In the genomic region with DNA sequence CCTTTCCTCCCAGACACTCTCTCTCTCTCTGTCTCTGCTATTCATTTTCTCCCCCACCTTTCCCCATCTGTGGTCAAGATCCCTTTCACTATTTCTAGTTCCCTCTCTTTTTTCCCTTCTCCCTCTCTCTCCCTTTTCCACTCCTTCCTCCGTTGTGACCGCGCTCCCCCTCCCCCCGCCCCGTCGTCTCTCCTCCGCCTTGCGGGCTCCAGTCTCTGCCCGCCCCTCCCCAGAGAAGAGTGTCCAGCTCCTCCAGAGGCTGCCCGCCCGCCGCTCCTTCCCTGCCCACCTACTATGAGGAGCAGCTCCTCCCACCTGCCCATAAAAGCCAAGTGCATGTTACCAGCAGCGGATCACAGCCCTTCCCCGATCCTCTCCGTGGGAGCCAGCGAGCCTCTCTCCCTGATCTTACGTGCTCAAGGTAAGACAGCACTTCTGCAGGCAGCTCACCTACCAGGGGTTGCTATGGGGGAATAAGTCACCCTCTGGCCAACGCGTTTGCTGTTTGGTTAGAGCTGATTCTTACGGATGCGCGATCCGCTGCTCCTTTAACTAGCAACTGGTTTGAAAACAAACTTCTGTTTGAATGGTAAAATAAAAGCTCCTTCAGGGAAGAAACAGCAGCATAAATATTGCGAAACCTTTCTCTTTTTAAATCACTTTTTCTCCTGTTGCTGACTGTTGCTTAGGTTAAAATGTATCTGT, we compare ENCODE assay signal across 1 cellular context.
A peak's percentile ranks its signal among the peaks of the same experiment; 100 is the strongest.
TF ChIP-seq lines count a peak whose summit lies in the region.

A gene (plus strand): TSS at position 351 of the 705 bp plus-strand sequence. CDS start 152,089 bp downstream, outside the sequence.

TF ChIP-seq in GM12878, 131 proteins besides CTCF, POLR2A, EP300 and RAD21 (continued from another document):
- TF ChIP-seq, protein P1, sequence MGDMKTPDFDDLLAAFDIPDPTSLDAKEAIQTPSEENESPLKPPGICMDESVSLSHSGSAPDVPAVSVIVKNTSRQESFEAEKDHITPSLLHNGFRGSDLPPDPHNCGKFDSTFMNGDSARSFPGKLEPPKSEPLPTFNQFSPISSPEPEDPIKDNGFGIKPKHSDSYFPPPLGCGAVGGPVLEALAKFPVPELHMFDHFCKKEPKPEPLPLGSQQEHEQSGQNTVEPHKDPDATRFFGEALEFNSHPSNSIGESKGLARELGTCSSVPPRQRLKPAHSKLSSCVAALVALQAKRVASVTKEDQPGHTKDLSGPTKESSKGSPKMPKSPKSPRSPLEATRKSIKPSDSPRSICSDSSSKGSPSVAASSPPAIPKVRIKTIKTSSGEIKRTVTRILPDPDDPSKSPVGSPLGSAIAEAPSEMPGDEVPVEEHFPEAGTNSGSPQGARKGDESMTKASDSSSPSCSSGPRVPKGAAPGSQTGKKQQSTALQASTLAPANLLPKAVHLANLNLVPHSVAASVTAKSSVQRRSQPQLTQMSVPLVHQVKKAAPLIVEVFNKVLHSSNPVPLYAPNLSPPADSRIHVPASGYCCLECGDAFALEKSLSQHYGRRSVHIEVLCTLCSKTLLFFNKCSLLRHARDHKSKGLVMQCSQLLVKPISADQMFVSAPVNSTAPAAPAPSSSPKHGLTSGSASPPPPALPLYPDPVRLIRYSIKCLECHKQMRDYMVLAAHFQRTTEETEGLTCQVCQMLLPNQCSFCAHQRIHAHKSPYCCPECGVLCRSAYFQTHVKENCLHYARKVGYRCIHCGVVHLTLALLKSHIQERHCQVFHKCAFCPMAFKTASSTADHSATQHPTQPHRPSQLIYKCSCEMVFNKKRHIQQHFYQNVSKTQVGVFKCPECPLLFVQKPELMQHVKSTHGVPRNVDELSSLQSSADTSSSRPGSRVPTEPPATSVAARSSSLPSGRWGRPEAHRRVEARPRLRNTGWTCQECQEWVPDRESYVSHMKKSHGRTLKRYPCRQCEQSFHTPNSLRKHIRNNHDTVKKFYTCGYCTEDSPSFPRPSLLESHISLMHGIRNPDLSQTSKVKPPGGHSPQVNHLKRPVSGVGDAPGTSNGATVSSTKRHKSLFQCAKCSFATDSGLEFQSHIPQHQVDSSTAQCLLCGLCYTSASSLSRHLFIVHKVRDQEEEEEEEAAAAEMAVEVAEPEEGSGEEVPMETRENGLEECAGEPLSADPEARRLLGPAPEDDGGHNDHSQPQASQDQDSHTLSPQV (IDR thresholded peaks at IDR 0.05) = no peak
- TF ChIP-seq YBX1 (IDR thresholded peaks at IDR 0.05) (no peak), CBX5 (IDR thresholded peaks at IDR 0.05; ENCODE audit: low read depth) (no peak), SUZ12 (IDR thresholded peaks at IDR 0.05; ENCODE audit: unreplicated experiment) (peak; percentile 50), RELA (IDR thresholded peaks at IDR 0.05; ENCODE audit: borderline replicate concordance, partially characterized antibody) (no peak)
TF ChIP-seq in GM12878: peak in this region for 1.
